16 cellular contexts compared by ENCODE assay signal in the genomic region with DNA sequence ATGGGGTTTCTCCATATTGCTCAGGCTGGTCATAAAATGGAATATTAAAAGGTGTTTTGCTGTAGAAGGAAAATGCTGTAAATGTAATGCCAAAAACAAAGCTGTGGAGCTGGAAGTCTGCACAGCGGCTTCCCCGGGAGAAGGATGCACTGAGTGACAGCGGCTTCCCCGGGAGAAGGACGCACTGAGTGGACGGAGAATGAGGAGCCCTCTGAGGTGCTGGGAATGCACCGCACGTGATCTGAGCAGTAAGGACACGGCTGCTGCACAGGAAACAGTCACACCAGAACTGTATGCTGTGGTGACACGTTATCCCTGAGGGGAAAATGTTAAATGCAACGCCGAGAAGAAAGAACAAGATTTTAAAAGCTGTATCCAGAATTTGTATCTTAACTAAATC. TPM values are rescaled to one million over a fixed set of nuclear protein-coding genes. Genes with fewer than 3 reads are reported as not detected.
DNase-seq lines count a peak whose midpoint lies in the region; ATAC-seq, FAIRE-seq and TF ChIP-seq lines count a peak whose summit lies in the region.
"Had no signal": no experiment of that assay in that cellular context is flagged by ENCODE, and none has a peak within 500 bp of the region (broad histone marks: within the 10 kb centered on the region; RNA-seq: fewer than 3 reads in every experiment).

No MANE protein-coding gene starts in this region.

- no peak overlapping the region for H3K4me3 ChIP-seq in BLaER1
- H3K4me3 ChIP-seq in BLaER1 treated with 17β-estradiol and CSF1 and Interleukin-3, amounts not matched to agents 10 nM and 100 nM = no peak overlapping the region
- H3K4me3 ChIP-seq: A549, GM23338 had no signal

- H4K20me1 ChIP-seq in BLaER1 = peaks cover 35% of the 10 kb centered on the region
- H4K20me1 ChIP-seq in BLaER1 treated with 17β-estradiol and CSF1 and Interleukin-3, amounts not matched to agents 10 nM and 100 nM = peaks cover 16 to 87% (median 40%) of the 10 kb centered on the region in 11 experiments; a peak in 20 of 22 replicates

- H3K9me3 ChIP-seq in BLaER1 = no peaks in the 10 kb centered on the region
- no peaks in the 10 kb centered on the region for H3K9me3 ChIP-seq in BLaER1 treated with 17β-estradiol and CSF1 and Interleukin-3, amounts not matched to agents 10 nM and 100 nM (replicated peaks in 1 of 11)
- H3K9me3 ChIP-seq: A549, BE2C, Caco-2 had no signal

- ATAC-seq in WTC11 = no peak
- ATAC-seq in HG03135 (IDR thresholded peaks at IDR 0.05; ENCODE audit: unreplicated experiment) = no peak
- ATAC-seq: A549, GM23338 had no signal

- POLR2A ChIA-PET in WTC11 (lab: Charles Lee) = no interaction called here

- H3K27ac ChIP-seq in BLaER1 = no peak overlapping the region
- H3K27ac ChIP-seq in BLaER1 treated with 17β-estradiol and CSF1 and Interleukin-3, amounts not matched to agents 10 nM and 100 nM = no peak overlapping the region
- H3K27ac ChIP-seq: A549 had no signal

- CTCF ChIA-PET in WTC11 (lab: Charles Lee) = interaction anchor here (1.0 to 1.7 kb wide), 3 partner anchors 11 to 24 kb away, joined by 3 to 5 read pairs (median 4); a partner anchor contains a TSS

- no peak for FAIRE-seq in urothelium cell line (lab: Jason Lieb, UNC)
- FAIRE-seq: A549, GM12892 had no signal

- DNase-seq in WTC11 (ENCODE audit: low spot score) (no peak), nephron progenitor cell (no peak), urothelium cell line (ENCODE audit: low spot score) (no peak)
- no peak for DNase-seq in activated effector memory CD4-positive, alpha-beta T cell treated with Interleukin-2 at 50 U/mL for 16 hours
- DNase-seq: BE2C; Caco-2; CD8-positive, alpha-beta memory T cell; DND-41; GDM1; H7 had no signal

- no peaks in the 10 kb centered on the region for H3K27me3 ChIP-seq in BLaER1
- no peaks in the 10 kb centered on the region for H3K27me3 ChIP-seq in BLaER1 treated with 17β-estradiol and CSF1 and Interleukin-3, amounts not matched to agents 10 nM and 100 nM
- H3K27me3 ChIP-seq: BE2C had no signal

- H3K27me3 Mint-ChIP-seq in WTC11 (ENCODE audit: low read depth) (no peaks in the 10 kb centered on the region), nephron progenitor cell (ENCODE audit: low read depth, poor library complexity) (peaks cover 4% of the 10 kb centered on the region)
- H3K27me3 Mint-ChIP-seq: CD8-positive, alpha-beta memory T cell had no signal

- H3K4me1 ChIP-seq in BLaER1 = peaks cover 66% of the 10 kb centered on the region
- H3K4me1 ChIP-seq in BLaER1 treated with 17β-estradiol and CSF1 and Interleukin-3, amounts not matched to agents 10 nM and 100 nM = peaks cover 42 to 65% (median 50%) of the 10 kb centered on the region in 10 experiments
- H3K4me1 ChIP-seq: A549, Caco-2 had no signal

- H3K9me3 Mint-ChIP-seq in WTC11 (no peaks in the 10 kb centered on the region), nephron progenitor cell (no peaks in the 10 kb centered on the region)
- H3K9me3 Mint-ChIP-seq: CD8-positive, alpha-beta memory T cell; GM23338 had no signal

- peaks cover 13% of the 10 kb centered on the region for H3K36me3 Mint-ChIP-seq in WTC11
- H3K36me3 Mint-ChIP-seq in nephron progenitor cell (ENCODE audit: low read depth) = peaks cover 4% of the 10 kb centered on the region

- peaks cover 53% of the 10 kb centered on the region for H3K36me3 ChIP-seq in BLaER1
- H3K36me3 ChIP-seq in BLaER1 treated with 17β-estradiol and CSF1 and Interleukin-3, amounts not matched to agents 10 nM and 100 nM = peaks cover 23 to 61% (median 44%) of the 10 kb centered on the region in 11 experiments

- H3K4me3 Mint-ChIP-seq in WTC11 (no peak overlapping the region), nephron progenitor cell (no peak overlapping the region)
- H3K4me3 Mint-ChIP-seq: CD8-positive, alpha-beta memory T cell; GM23338 had no signal

- no peak overlapping the region for H3K9ac ChIP-seq in BLaER1
- H3K9ac ChIP-seq in BLaER1 treated with 17β-estradiol and CSF1 and Interleukin-3, amounts not matched to agents 10 nM and 100 nM = peak overlapping the region in 1 of 11 experiments; percentile 37; a peak in 1 of 22 replicates

- peaks cover 27% of the 10 kb centered on the region for H3K4me1 Mint-ChIP-seq in WTC11
- peaks cover 41% of the 10 kb centered on the region for H3K4me1 Mint-ChIP-seq in nephron progenitor cell

- no peak for TF ChIP-seq CTCF in WTC11 (IDR thresholded peaks at IDR 0.05)
- TF ChIP-seq CTCF in nephron progenitor cell (IDR thresholded peaks at IDR 0.05) = no peak

- H3K4me2 ChIP-seq in BLaER1 = peak overlapping the region; percentile 94
- peak overlapping the region in 9 of 11 experiments; percentile 81 to 97 (median 93); a peak in 17 of 22 replicates for H3K4me2 ChIP-seq in BLaER1 treated with 17β-estradiol and CSF1 and Interleukin-3, amounts not matched to agents 10 nM and 100 nM
- H3K4me2 ChIP-seq: A549, GM23338 had no signal

- H3K27ac Mint-ChIP-seq in WTC11 (peak overlapping the region; percentile 57; the same call in 1 of the 2 replicates), nephron progenitor cell (peak overlapping the region; percentile 22)
- H3K27ac Mint-ChIP-seq: GM23338 had no signal

TF ChIP-seq in WTC11, 78 proteins besides CTCF, POLR2A, EP300 and RAD21:
- TF ChIP-seq, protein P1, sequence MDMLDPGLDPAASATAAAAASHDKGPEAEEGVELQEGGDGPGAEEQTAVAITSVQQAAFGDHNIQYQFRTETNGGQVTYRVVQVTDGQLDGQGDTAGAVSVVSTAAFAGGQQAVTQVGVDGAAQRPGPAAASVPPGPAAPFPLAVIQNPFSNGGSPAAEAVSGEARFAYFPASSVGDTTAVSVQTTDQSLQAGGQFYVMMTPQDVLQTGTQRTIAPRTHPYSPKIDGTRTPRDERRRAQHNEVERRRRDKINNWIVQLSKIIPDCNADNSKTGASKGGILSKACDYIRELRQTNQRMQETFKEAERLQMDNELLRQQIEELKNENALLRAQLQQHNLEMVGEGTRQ (CRISPR knock-in tag; IDR thresholded peaks at IDR 0.05) = no peak
- TF ChIP-seq, protein P2, sequence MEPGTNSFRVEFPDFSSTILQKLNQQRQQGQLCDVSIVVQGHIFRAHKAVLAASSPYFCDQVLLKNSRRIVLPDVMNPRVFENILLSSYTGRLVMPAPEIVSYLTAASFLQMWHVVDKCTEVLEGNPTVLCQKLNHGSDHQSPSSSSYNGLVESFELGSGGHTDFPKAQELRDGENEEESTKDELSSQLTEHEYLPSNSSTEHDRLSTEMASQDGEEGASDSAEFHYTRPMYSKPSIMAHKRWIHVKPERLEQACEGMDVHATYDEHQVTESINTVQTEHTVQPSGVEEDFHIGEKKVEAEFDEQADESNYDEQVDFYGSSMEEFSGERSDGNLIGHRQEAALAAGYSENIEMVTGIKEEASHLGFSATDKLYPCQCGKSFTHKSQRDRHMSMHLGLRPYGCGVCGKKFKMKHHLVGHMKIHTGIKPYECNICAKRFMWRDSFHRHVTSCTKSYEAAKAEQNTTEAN (CRISPR knock-in tag; IDR thresholded peaks at IDR 0.05) = no peak
- TF ChIP-seq SMAD4 (CRISPR knock-in tag; IDR thresholded peaks at IDR 0.05) = no peak
- TF ChIP-seq, protein P3, sequence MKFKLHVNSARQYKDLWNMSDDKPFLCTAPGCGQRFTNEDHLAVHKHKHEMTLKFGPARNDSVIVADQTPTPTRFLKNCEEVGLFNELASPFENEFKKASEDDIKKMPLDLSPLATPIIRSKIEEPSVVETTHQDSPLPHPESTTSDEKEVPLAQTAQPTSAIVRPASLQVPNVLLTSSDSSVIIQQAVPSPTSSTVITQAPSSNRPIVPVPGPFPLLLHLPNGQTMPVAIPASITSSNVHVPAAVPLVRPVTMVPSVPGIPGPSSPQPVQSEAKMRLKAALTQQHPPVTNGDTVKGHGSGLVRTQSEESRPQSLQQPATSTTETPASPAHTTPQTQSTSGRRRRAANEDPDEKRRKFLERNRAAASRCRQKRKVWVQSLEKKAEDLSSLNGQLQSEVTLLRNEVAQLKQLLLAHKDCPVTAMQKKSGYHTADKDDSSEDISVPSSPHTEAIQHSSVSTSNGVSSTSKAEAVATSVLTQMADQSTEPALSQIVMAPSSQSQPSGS (CRISPR knock-in tag; IDR thresholded peaks at IDR 0.05; ENCODE audit: borderline replicate concordance, low read depth) = no peak
- TF ChIP-seq ZNF138 (CRISPR knock-in tag; conservative IDR thresholded peaks at IDR 0.05) = no peak
- no peak for TF ChIP-seq GABPB1 (CRISPR knock-in tag; IDR thresholded peaks at IDR 0.05)
- TF ChIP-seq, protein P4, sequence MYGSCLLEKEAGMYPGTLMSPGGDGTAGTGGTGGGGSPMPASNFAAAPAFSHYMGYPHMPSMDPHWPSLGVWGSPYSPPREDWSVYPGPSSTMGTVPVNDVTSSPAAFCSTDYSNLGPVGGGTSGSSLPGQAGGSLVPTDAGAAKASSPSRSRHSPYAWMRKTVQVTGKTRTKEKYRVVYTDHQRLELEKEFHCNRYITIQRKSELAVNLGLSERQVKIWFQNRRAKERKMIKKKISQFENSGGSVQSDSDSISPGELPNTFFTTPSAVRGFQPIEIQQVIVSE (CRISPR knock-in tag; IDR thresholded peaks at IDR 0.05; ENCODE audit: borderline replicate concordance) = no peak
- no peak for TF ChIP-seq JAZF1 (CRISPR knock-in tag; IDR thresholded peaks at IDR 0.05)
- TF ChIP-seq RORB (CRISPR knock-in tag; IDR thresholded peaks at IDR 0.05) = no peak

RNA-seq across cellular contexts. Expression of a gene that starts 24.6 kb away (rescaled TPM):
- total RNA-seq in WTC11 (2021) = 58.4 to 65.1 TPM (median 61.6 TPM) in 3 replicates
